In genomic region chr10:110225441-110225755, GRCh38 we compare ENCODE assay signal across 8 cellular contexts. TPM values are rescaled to one million over a fixed set of nuclear protein-coding genes. Genes with fewer than 3 reads are reported as not detected.
DNase-seq lines count a peak whose midpoint lies in the region; ATAC-seq and TF ChIP-seq lines count a peak whose summit lies in the region.

No MANE protein-coding gene starts in this region.

- H2BK120ac ChIP-seq in IMR-90 (ENCODE audit: low read depth, low read length), result no peak overlapping the region

- H3K27me3 ChIP-seq in IMR-90 (ENCODE audit: control insufficient read depth, insufficient read depth, low read length) (no peaks in the 10 kb centered on the region), dorsolateral prefrontal cortex (no peaks in the 10 kb centered on the region)

- peak overlapping the region; percentile 89 for H3K4me3 Mint-ChIP-seq in activated naive CD4-positive, alpha-beta T cell treated with anti-CD3 and anti-CD28 coated beads, Interleukin-2, amount 50 U/mL, for 24 hours
- peak overlapping the region; percentile 83 for H3K4me3 Mint-ChIP-seq in osteocyte (ENCODE audit: unreplicated experiment)

- H3K4me1 Mint-ChIP-seq in activated naive CD4-positive, alpha-beta T cell treated with anti-CD3 and anti-CD28 coated beads, Interleukin-2, amount 50 U/mL, for 24 hours, result peaks cover 52% of the 10 kb centered on the region
- H3K4me1 Mint-ChIP-seq in osteocyte (ENCODE audit: unreplicated experiment), result peaks cover 27% of the 10 kb centered on the region

- H2BK15ac ChIP-seq in IMR-90 (ENCODE audit: low read depth, low read length), result no peak overlapping the region

- peaks cover 8% of the 10 kb centered on the region for H3K36me3 Mint-ChIP-seq in activated naive CD4-positive, alpha-beta T cell treated with anti-CD3 and anti-CD28 coated beads, Interleukin-2, amount 50 U/mL, for 24 hours
- H3K36me3 Mint-ChIP-seq in osteocyte (ENCODE audit: unreplicated experiment), result peaks cover 9% of the 10 kb centered on the region

- H2AK5ac ChIP-seq in IMR-90 (ENCODE audit: low read depth, low read length), result no peak overlapping the region

- peaks cover 3% of the 10 kb centered on the region for H4K20me1 ChIP-seq in IMR-90 (ENCODE audit: insufficient read depth, low read length)

- H3K18ac ChIP-seq in IMR-90 (ENCODE audit: low read depth, low read length), result no peak overlapping the region

- peaks cover 7% of the 10 kb centered on the region for H3K4me1 ChIP-seq in IMR-90 (ENCODE audit: control insufficient read depth, insufficient read depth, low read length)

- no peaks in the 10 kb centered on the region for H3K9me1 ChIP-seq in IMR-90 (ENCODE audit: insufficient read depth, low read length)

- no peak for ATAC-seq in IMR-90 (ENCODE audit: low read depth)

- intact Hi-C loops in IMR-90 (cut with micrococcal nuclease) (loop anchor here (5.0 kb wide), 1 partner anchor 343 kb away; no protein-coding TSS in a partner anchor), dorsolateral prefrontal cortex (cut with DNase I) (loop anchor here in 1 of 2 donors (5.0 to 10.0 kb wide), 2 partner anchors 88 to 221 kb away; partner anchors contain the start of gene ADD3)

- H3K27me3 Mint-ChIP-seq in activated naive CD4-positive, alpha-beta T cell treated with anti-CD3 and anti-CD28 coated beads, Interleukin-2, amount 50 U/mL, for 24 hours, result no peaks in the 10 kb centered on the region
- no peaks in the 10 kb centered on the region for H3K27me3 Mint-ChIP-seq in osteocyte (ENCODE audit: unreplicated experiment)

- dilution Hi-C loops in IMR-90 (cut with HindIII; ENCODE audit: low sequenced_read_pairs, unreplicated experiment), result no loop called here

- H2BK20ac ChIP-seq in IMR-90 (ENCODE audit: low read depth, low read length), result no peak overlapping the region

- H3K23ac ChIP-seq in IMR-90 (ENCODE audit: low read depth, low read length), result peak overlapping the region; percentile 73; the same call in 1 of the 2 replicates

- no CpG with 5 or more reads among the region's 8 CpGs for WGBS in IMR-90 (ENCODE audit: extremely low coverage in 2 of 2, insufficient read length in 1 of 2), 2 experiments

- peak overlapping the region; percentile 63 for H3K4ac ChIP-seq in IMR-90 (ENCODE audit: low read depth, low read length)

- no peaks in the 10 kb centered on the region; a peak in 1 of 4 replicates for H3K79me1 ChIP-seq in IMR-90 (ENCODE audit: low read depth in 1 of 2, low read length in 2 of 2)

- H3K9me3 Mint-ChIP-seq in activated naive CD4-positive, alpha-beta T cell treated with anti-CD3 and anti-CD28 coated beads, Interleukin-2, amount 50 U/mL, for 24 hours, result no peaks in the 10 kb centered on the region
- no peaks in the 10 kb centered on the region for H3K9me3 Mint-ChIP-seq in osteocyte (ENCODE audit: unreplicated experiment)

- H3K9me3 ChIP-seq in IMR-90 (ENCODE audit: control insufficient read depth, insufficient read depth, low read length), result no peaks in the 10 kb centered on the region

- H4K91ac ChIP-seq in IMR-90 (ENCODE audit: insufficient read depth, low read depth, low read length), result no peak overlapping the region; the same call in 1 of the 2 replicates

- H4K5ac ChIP-seq in IMR-90 (ENCODE audit: low read depth, low read length), result no peak overlapping the region

- H3K27ac ChIP-seq in IMR-90 (ENCODE audit: insufficient read depth, low read length), result peak overlapping the region; percentile 29; the same call in 1 of the 2 replicates
- H3K27ac ChIP-seq in dorsolateral prefrontal cortex, result peak overlapping the region in 58 of 59 donors; percentile 19 to 100 (median 99)

- H3K36me3 ChIP-seq in IMR-90 (ENCODE audit: control insufficient read depth, insufficient read depth, low read length), result peaks cover 5% of the 10 kb centered on the region; the same call in 1 of the 2 replicates

- peak overlapping the region in 1 of 2 experiments; percentile 74; a peak in 2 of 4 replicates for H4K8ac ChIP-seq in IMR-90 (ENCODE audit: low read depth in 2 of 2, low read length in 2 of 2)

- peak overlapping the region; percentile 48 for H3K9ac ChIP-seq in IMR-90 (ENCODE audit: low read depth, low read length)

- H2AK9ac ChIP-seq in IMR-90 (replicated peaks; ENCODE audit: low read depth, low read length, poor library complexity), result peak overlapping the region; percentile 73

- CTCF ChIA-PET in IMR-90 (lab: Yijun Ruan, JAX), result no interaction called here

- H3K4me3 ChIP-seq in IMR-90 (ENCODE audit: insufficient read depth, low read depth, low read length) (peak overlapping the region; percentile 90), dorsolateral prefrontal cortex (peak overlapping the region; percentile 23 to 98 (median 86))

- TF ChIP-seq POLR2A in IMR-90 (IDR thresholded peaks at IDR 0.05; ENCODE audit: low read depth, low read length), result no peak

- TF ChIP-seq RAD21 in IMR-90 (IDR thresholded peaks at IDR 0.05; ENCODE audit: low read length), result no peak

- POLR2A ChIA-PET in IMR-90 (lab: Charles Lee; ENCODE audit: unreplicated experiment), result interaction anchor here (0.6 kb wide), 1 partner anchor 29 kb away, joined by 3 read pairs; no protein-coding TSS in a partner anchor

- in situ Hi-C loops in IMR-90 (cut with MboI; ENCODE audit: low sequenced_read_pairs), result no loop called here

- peak overlapping the region; percentile 80; the same call in 1 of the 2 replicates for H3K56ac ChIP-seq in IMR-90 (ENCODE audit: extremely low read depth, insufficient read depth, low read length)

- peak overlapping the region; percentile 65 for H3K4me2 ChIP-seq in IMR-90 (ENCODE audit: low read depth, low read length)

- H3K14ac ChIP-seq in IMR-90 (replicated peaks; ENCODE audit: low read depth, low read length), result peak overlapping the region; percentile 77

- TF ChIP-seq CTCF in IMR-90 (conservative IDR thresholded peaks at IDR 0.05; ENCODE audit: low read depth, low read length) (no peak), dorsolateral prefrontal cortex (IDR thresholded peaks at IDR 0.05 in 54 of 56, conservative IDR thresholded peaks at IDR 0.05 in 2 of 56; ENCODE audit: low read depth in 1 of 56, partially characterized antibody in 56 of 56) (peak in 16 of 56 donors; percentile 1 to 37 (median 10)), osteocyte (IDR thresholded peaks at IDR 0.05) (no peak)

- peak overlapping the region; percentile 95 for H3K27ac Mint-ChIP-seq in activated naive CD4-positive, alpha-beta T cell treated with anti-CD3 and anti-CD28 coated beads, Interleukin-2, amount 50 U/mL, for 24 hours
- H3K27ac Mint-ChIP-seq in osteocyte (ENCODE audit: unreplicated experiment), result peak overlapping the region; percentile 95

- BruUV-seq in IMR-90 (replicated peaks; lab: Mats Ljungman, UMichigan), result no TSS peak

- peak overlapping the region; percentile 25 for H2BK5ac ChIP-seq in IMR-90 (ENCODE audit: low read depth, low read length, poor library complexity, severe bottlenecking)

- peak overlapping the region; percentile 99 for H2AFZ ChIP-seq in IMR-90 (replicated peaks; ENCODE audit: low read length, poor library complexity)

- no peak for DNase-seq in activated naive CD4-positive, alpha-beta T cell (lab: John Stamatoyannopoulos, UW)
- DNase-seq in IMR-90 (no peak), dorsolateral prefrontal cortex (no peak), osteocyte (ENCODE audit: extremely low spot score, unreplicated experiment) (no peak), mesenteric fat pad (ENCODE audit: low spot score) (no peak), GOT3 (lab: John Stamatoyannopoulos, UW) (no peak), HT-29 (ENCODE audit: low spot score) (no peak)

TF ChIP-seq in IMR-90, 13 proteins besides CTCF, POLR2A, EP300 and RAD21:
- TF ChIP-seq, protein P1, sequence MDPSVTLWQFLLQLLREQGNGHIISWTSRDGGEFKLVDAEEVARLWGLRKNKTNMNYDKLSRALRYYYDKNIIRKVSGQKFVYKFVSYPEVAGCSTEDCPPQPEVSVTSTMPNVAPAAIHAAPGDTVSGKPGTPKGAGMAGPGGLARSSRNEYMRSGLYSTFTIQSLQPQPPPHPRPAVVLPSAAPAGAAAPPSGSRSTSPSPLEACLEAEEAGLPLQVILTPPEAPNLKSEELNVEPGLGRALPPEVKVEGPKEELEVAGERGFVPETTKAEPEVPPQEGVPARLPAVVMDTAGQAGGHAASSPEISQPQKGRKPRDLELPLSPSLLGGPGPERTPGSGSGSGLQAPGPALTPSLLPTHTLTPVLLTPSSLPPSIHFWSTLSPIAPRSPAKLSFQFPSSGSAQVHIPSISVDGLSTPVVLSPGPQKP (IDR thresholded peaks at IDR 0.05; ENCODE audit: borderline replicate concordance, low read depth, low read length), result no peak
- TF ChIP-seq RFX5 (IDR thresholded peaks at IDR 0.05; ENCODE audit: low read depth, low read length) (no peak), BHLHE40 (IDR thresholded peaks at IDR 0.05; ENCODE audit: low read depth, low read length) (no peak), MAZ (IDR thresholded peaks at IDR 0.05; ENCODE audit: borderline replicate concordance, low read depth, low read length) (no peak), CHD1 (IDR thresholded peaks at IDR 0.05; ENCODE audit: low read depth, low read length) (no peak)
TF ChIP-seq in IMR-90: peak in this region for 0.

RNA-seq across cellular contexts. Expression of gene MXI1, which starts 18.0 kb away (rescaled TPM):
- 7.5 and 11.8 TPM in 2 replicates for total RNA-seq in IMR-90 (2012; rRNA removed)
- polyA plus RNA-seq in IMR-90 (2012; rRNA removed), result 4.5 and 7.2 TPM in 2 replicates
- 0.90 and 3.1 TPM in 2 replicates for polyA plus RNA-seq in IMR-90 (2012; cell fraction: cytosol; rRNA removed)
- 1.8 and 11.5 TPM in 2 replicates for polyA plus RNA-seq in IMR-90 (2012; cell fraction: nucleus; rRNA removed; ENCODE audit: low replicate concordance)
- 100 to 1,000 TPM in 65 of 120 experiments, 10 to 100 TPM in 55; 66.2 to 188 (median 104) TPM for total RNA-seq in dorsolateral prefrontal cortex
- total RNA-seq in osteocyte, result 31.9 and 32.2 TPM in 2 replicates
- total RNA-seq in mesenteric fat pad, result 23.7 TPM
- 18.1 and 19.8 TPM in 2 replicates for total RNA-seq in HT-29 (2014; rRNA removed; shearing (Covaris generic))
